1 cellular context compared by ENCODE assay signal in the genomic region with DNA sequence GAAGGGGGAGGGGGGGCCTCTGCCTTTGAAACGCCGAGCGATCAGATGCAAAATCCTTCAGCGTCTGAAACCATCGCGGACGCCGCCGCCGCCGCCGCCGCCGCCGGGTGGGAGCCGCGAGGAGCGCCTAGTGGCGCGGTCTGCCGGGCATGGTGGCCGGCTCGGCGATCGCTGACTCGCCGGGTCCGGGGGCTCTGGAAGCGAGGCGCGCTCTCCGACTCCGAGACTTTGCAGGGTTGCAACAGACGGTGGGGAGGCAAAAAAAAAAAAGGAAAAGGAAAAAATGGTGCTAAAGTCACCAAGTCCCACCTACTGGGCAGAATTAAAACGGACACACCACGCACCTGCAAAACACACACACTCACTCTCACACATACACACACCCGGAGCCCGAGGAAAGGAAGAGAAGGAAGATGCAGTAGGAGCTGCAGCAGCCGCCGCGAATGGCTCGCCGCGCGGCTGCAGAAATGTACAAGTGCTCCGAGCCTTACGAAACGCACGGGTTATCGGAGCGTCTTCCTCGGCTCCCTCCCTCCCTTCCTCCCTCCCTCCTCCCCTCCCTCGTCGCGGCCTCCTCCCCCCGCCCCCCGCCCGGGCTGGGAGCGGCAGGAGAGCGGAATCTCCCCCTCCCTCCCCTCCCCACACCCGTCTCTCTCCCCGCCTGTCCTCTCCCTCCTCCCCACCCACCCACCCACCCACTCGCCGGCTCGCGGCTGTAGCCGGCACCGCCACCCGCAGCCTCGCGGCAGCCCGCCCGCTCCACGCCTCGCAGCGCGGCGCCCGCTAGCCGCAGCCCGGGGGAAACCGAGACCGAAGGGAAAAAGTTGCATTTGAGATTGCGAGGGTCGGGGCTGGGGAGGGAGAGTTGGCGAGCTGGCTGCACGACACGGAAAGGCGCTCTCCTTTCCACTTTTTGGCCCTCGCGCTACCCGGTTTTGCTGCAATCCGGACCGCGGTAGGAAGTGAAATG.
TF ChIP-seq lines count a peak whose summit lies in the region.

A gene (minus strand): TSS at position 479 of the 970 bp plus-strand sequence. CDS start 586 bp downstream, outside the sequence.

TF ChIP-seq in HepG2, 621 proteins besides CTCF, POLR2A, EP300 and RAD21:
- TF ChIP-seq TBL1XR1 (IDR thresholded peaks at IDR 0.05; ENCODE audit: borderline replicate concordance, low read length, partially characterized antibody) (no peak), ATF7 (IDR thresholded peaks at IDR 0.05) (no peak), ATF7 (CRISPR knock-in tag; IDR thresholded peaks at IDR 0.05) (no peak), HNRNPK (IDR thresholded peaks at IDR 0.05; ENCODE audit: low read depth, low read length, poor library complexity, severe bottlenecking) (peak; percentile 75), ETV6 (CRISPR knock-in tag; conservative IDR thresholded peaks at IDR 0.05) (no peak), ZNF124 (CRISPR knock-in tag; IDR thresholded peaks at IDR 0.05) (no peak), ZBTB20 (CRISPR knock-in tag; IDR thresholded peaks at IDR 0.05; ENCODE audit: borderline replicate concordance, low read depth) (no peak)
- TF ChIP-seq, protein P1, sequence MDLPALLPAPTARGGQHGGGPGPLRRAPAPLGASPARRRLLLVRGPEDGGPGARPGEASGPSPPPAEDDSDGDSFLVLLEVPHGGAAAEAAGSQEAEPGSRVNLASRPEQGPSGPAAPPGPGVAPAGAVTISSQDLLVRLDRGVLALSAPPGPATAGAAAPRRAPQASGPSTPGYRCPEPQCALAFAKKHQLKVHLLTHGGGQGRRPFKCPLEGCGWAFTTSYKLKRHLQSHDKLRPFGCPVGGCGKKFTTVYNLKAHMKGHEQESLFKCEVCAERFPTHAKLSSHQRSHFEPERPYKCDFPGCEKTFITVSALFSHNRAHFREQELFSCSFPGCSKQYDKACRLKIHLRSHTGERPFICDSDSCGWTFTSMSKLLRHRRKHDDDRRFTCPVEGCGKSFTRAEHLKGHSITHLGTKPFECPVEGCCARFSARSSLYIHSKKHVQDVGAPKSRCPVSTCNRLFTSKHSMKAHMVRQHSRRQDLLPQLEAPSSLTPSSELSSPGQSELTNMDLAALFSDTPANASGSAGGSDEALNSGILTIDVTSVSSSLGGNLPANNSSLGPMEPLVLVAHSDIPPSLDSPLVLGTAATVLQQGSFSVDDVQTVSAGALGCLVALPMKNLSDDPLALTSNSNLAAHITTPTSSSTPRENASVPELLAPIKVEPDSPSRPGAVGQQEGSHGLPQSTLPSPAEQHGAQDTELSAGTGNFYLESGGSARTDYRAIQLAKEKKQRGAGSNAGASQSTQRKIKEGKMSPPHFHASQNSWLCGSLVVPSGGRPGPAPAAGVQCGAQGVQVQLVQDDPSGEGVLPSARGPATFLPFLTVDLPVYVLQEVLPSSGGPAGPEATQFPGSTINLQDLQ (CRISPR knock-in tag; IDR thresholded peaks at IDR 0.05), result no peak
- TF ChIP-seq, protein P2, sequence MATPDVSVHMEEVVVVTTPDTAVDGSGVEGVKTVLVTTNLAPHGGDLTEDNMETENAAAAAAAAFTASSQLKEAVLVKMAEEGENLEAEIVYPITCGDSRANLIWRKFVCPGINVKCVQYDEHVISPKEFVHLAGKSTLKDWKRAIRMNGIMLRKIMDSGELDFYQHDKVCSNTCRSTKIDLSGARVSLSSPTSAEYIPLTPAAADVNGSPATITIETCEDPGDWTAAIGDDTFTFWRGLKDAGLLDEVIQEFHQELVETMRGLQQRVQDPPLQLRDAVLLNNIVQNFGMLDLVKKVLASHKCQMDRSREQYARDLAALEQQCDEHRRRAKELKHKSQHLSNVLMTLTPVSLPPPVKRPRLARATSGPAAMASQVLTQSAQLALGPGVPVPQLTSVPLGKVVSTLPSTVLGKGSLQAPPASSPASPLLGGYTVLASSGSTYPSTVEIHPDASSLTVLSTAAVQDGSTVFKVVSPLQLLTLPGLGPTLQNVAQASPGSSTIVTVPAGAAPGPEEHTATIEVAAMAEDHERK (CRISPR knock-in tag; IDR thresholded peaks at IDR 0.05; ENCODE audit: low read depth), result no peak
